In the genomic region with DNA sequence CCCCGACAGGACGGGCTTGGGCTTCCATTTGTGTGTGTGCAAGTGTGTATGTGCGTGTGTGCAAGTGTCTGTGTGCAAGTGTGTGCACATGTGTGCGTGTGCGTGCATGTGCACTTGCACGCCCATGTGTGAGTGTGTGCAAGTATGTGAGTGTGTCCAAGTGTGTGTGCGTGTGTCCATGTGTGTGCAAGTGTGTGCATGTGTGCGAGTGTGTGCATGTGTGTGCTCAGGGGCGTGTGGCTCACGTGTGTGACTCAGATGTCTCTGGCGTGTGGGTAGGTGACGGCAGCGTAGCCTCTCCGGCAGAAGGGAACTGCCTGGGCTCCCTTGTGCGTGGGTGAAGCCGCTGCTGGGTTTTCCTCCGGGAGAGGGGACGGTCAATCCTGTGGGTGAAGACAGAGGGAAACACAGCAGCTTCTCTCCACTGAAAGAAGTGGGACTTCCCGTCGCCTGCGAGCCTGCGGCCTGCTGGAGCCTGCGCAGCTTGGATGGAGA, we compare ENCODE assay signal across 13 cellular contexts. TPM values are rescaled to one million over a fixed set of nuclear protein-coding genes. Genes with fewer than 3 reads are reported as not detected.
DNase-seq lines count a peak whose midpoint lies in the region; ATAC-seq and TF ChIP-seq lines count a peak whose summit lies in the region.
"Had no signal": no experiment of that assay in that cellular context is flagged by ENCODE, and none has a peak within 500 bp of the region (broad histone marks: within the 10 kb centered on the region; RNA-seq: fewer than 3 reads in every experiment).

No MANE protein-coding gene starts in this region.

- peak overlapping the region; percentile 76 for H3K4me3 Mint-ChIP-seq in activated CD8-positive, alpha-beta memory T cell treated with anti-CD3 and anti-CD28 coated beads, Interleukin-2, amount 10 ng/mL, durations not matched to agents 7 days and 5 days
- H3K4me3 Mint-ChIP-seq in T-cell, result peak overlapping the region; percentile 75 to 79 (median 78)

- H3K36me3 Mint-ChIP-seq in activated CD8-positive, alpha-beta memory T cell treated with anti-CD3 and anti-CD28 coated beads, Interleukin-2, amount 10 ng/mL, durations not matched to agents 7 days and 5 days, result peaks cover 4% of the 10 kb centered on the region
- H3K36me3 Mint-ChIP-seq in T-cell, result no peaks in the 10 kb centered on the region

- H3K4me1 ChIP-seq in hepatocyte (ENCODE audit: insufficient read depth), result no peaks in the 10 kb centered on the region
- H3K4me1 ChIP-seq in spleen, result peaks cover 0 to 23% (median 12%) of the 10 kb centered on the region in 6 donors
- H3K4me1 ChIP-seq in aorta (ENCODE audit: control insufficient read depth in 1 of 2, insufficient read depth in 2 of 2, low read length in 2 of 2), result no peaks in the 10 kb centered on the region
- no peaks in the 10 kb centered on the region for H3K4me1 ChIP-seq in prostate gland (replicated peaks)

- H3K9me3 ChIP-seq in hepatocyte (ENCODE audit: low read depth) (no peaks in the 10 kb centered on the region), spleen (no peaks in the 10 kb centered on the region), aorta (ENCODE audit: control insufficient read depth, low read length) (peaks cover 2% of the 10 kb centered on the region), prostate gland (no peaks in the 10 kb centered on the region)

- no peak for DNase-seq in activated CD8-positive, alpha-beta memory T cell treated with anti-CD3 and anti-CD28 coated beads, Interleukin-2, amount 10 ng/mL, durations not matched to agents 7 days and 5 days
- no peak for DNase-seq in activated CD8-positive, alpha-beta memory T cell treated with anti-CD3 and anti-CD28 coated beads, Interleukin-2, amount 50 U/mL, for 48 hours
- DNase-seq in T-cell (no peak), hepatocyte (ENCODE audit: low spot score) (no peak), spleen (no peak), aorta (no peak), prostate gland (ENCODE audit: low spot score) (no peak)
- DNase-seq: effector CD4-positive, alpha-beta T cell; heart left ventricle; NCI-H446 had no signal

- TF ChIP-seq CTCF in hepatocyte (IDR thresholded peaks at IDR 0.05; ENCODE audit: poor library complexity) (no peak), spleen (IDR thresholded peaks at IDR 0.05 in 8 of 11, conservative IDR thresholded peaks at IDR 0.05 in 3 of 11) (no peak), prostate gland (IDR thresholded peaks at IDR 0.05) (no peak)

- H3K36me3 ChIP-seq in hepatocyte (replicated peaks; ENCODE audit: insufficient read depth, low read depth) (no peaks in the 10 kb centered on the region), spleen (peaks cover 0 to 61% (median 0%) of the 10 kb centered on the region in 6 donors), aorta (ENCODE audit: control insufficient read depth in 1 of 2, insufficient read depth in 2 of 2, low read length in 1 of 2) (no peaks in the 10 kb centered on the region), prostate gland (no peaks in the 10 kb centered on the region)

- H3K27me3 ChIP-seq in hepatocyte (peaks cover 45% of the 10 kb centered on the region), spleen (replicated peaks in 1 of 7) (peaks cover 0 to 30% (median 0%) of the 10 kb centered on the region in 7 donors), aorta (ENCODE audit: control insufficient read depth in 1 of 2, insufficient read depth in 2 of 2, low read length in 1 of 2) (no peaks in the 10 kb centered on the region), prostate gland (replicated peaks; ENCODE audit: insufficient read depth) (peaks cover 20% of the 10 kb centered on the region)

- H3K9me3 Mint-ChIP-seq in activated CD8-positive, alpha-beta memory T cell treated with anti-CD3 and anti-CD28 coated beads, Interleukin-2, amount 10 ng/mL, durations not matched to agents 7 days and 5 days (ENCODE audit: low read depth), result no peaks in the 10 kb centered on the region
- no peaks in the 10 kb centered on the region for H3K9me3 Mint-ChIP-seq in T-cell

- WGBS in hepatocyte (ENCODE audit: low lambda C conversion rate, missing lambda C conversion rate), result 89% methylated on average over 23 of the region's 23 CpGs
- WGBS in spleen, 5 donors, result 82 to 90% (median 88%) methylated on average over 21 to 23 of the region's 23 CpGs
- 80 to 81% methylated on average over 22 to 23 of the region's 23 CpGs for WGBS in aorta, 2 donors
- WGBS in prostate gland, result 86% methylated on average over 21 of the region's 23 CpGs

- H2AFZ ChIP-seq in hepatocyte, result no peak overlapping the region

- POLR2A ChIA-PET in T-cell (lab: Charles Lee), result interaction anchor here in 1 of 2 donors (0.6 kb wide), 1 partner anchor 370 kb away, joined by 6 read pairs; no protein-coding TSS in a partner anchor

- ATAC-seq in activated CD8-positive, alpha-beta memory T cell treated with anti-CD3 and anti-CD28 coated beads, Interleukin-2, amount 10 ng/mL, durations not matched to agents 7 days and 5 days, result no peak
- ATAC-seq in T-cell (replicated peaks in 1 of 4), result peak in 1 of 4 experiments; percentile 3
- ATAC-seq in aorta (ENCODE audit: low FRiP score), result no peak
- no peak for ATAC-seq in GM21619 (IDR thresholded peaks at IDR 0.05; ENCODE audit: unreplicated experiment)
- ATAC-seq: heart left ventricle, sciatic nerve had no signal

- CTCF ChIA-PET in activated CD8-positive, alpha-beta memory T cell treated with anti-CD3 and anti-CD28 coated beads, Interleukin-2, amount 10 ng/mL, durations not matched to agents 7 days and 5 days (lab: Charles Lee), result interaction anchor here (1.8 to 2.4 kb wide), 2 partner anchors 11 to 131 kb away, joined by 5 to 11 read pairs; no protein-coding TSS in a partner anchor
- CTCF ChIA-PET in T-cell (lab: Charles Lee), result no interaction called here

- H3K27ac Mint-ChIP-seq in activated CD8-positive, alpha-beta memory T cell treated with anti-CD3 and anti-CD28 coated beads, Interleukin-2, amount 10 ng/mL, durations not matched to agents 7 days and 5 days, result no peak overlapping the region
- H3K27ac Mint-ChIP-seq in T-cell, result peak overlapping the region in 1 of 2 donors; percentile 45

- intact Hi-C loops in spleen (cut with DNase I; ENCODE audit: low total_unique reads) (no loop called here), aorta (cut with DNase I) (no loop called here), prostate gland (cut with DNase I) (no loop called here)

- H3K27me3 Mint-ChIP-seq in activated CD8-positive, alpha-beta memory T cell treated with anti-CD3 and anti-CD28 coated beads, Interleukin-2, amount 10 ng/mL, durations not matched to agents 7 days and 5 days, result peaks cover 30% of the 10 kb centered on the region
- H3K27me3 Mint-ChIP-seq in T-cell, result peaks cover 11 to 15% of the 10 kb centered on the region in 2 donors

- no peaks in the 10 kb centered on the region for H3K79me2 ChIP-seq in hepatocyte

- peaks cover 23% of the 10 kb centered on the region for H3K4me1 Mint-ChIP-seq in activated CD8-positive, alpha-beta memory T cell treated with anti-CD3 and anti-CD28 coated beads, Interleukin-2, amount 10 ng/mL, durations not matched to agents 7 days and 5 days
- peaks cover 20 to 34% (median 26%) of the 10 kb centered on the region in 3 donors for H3K4me1 Mint-ChIP-seq in T-cell

- no peak overlapping the region for H3K4me3 ChIP-seq in hepatocyte
- peak overlapping the region; percentile 23 to 74 (median 37) for H3K4me3 ChIP-seq in spleen
- H3K4me3 ChIP-seq in aorta (ENCODE audit: low read length in 2 of 2), result no peak overlapping the region
- H3K4me3 ChIP-seq in prostate gland, result no peak overlapping the region

- no peaks in the 10 kb centered on the region for H4K20me1 ChIP-seq in hepatocyte (ENCODE audit: insufficient read depth, poor library complexity, severe bottlenecking)

- H3K9me2 ChIP-seq in hepatocyte (replicated peaks; ENCODE audit: insufficient read depth), result no peaks in the 10 kb centered on the region

- no peak overlapping the region for H3K27ac ChIP-seq in hepatocyte
- H3K27ac ChIP-seq in spleen, result peak overlapping the region in 1 of 8 donors; percentile 51
- H3K27ac ChIP-seq in aorta (ENCODE audit: low read depth in 1 of 2, low read length in 2 of 2), result no peak overlapping the region
- no peak overlapping the region for H3K27ac ChIP-seq in prostate gland
- H3K27ac ChIP-seq: heart left ventricle had no signal

- H3K4me2 ChIP-seq in hepatocyte, result peak overlapping the region; percentile 76

- TF ChIP-seq POLR2A in spleen (IDR thresholded peaks at IDR 0.05) (no peak), prostate gland (IDR thresholded peaks at IDR 0.05) (no peak)

RNA-seq across cellular contexts. Expression of a gene that starts 23.1 kb away (rescaled TPM):
- 10 to 100 TPM; 56.8 to 62.0 TPM for total RNA-seq in activated CD8-positive, alpha-beta memory T cell treated with anti-CD3 and anti-CD28 coated beads, Interleukin-2, amount 10 ng/mL, durations not matched to agents 7 days and 5 days
- total RNA-seq in T-cell (1 to 10 TPM; 1.4 to 4.3 (median 3.9) TPM), hepatocyte (0.52 and 0.60 TPM in 2 replicates), spleen (100 to 1,000 TPM in 5 of 7 donors, 10 to 100 TPM in 2; 52.1 to 330 (median 161) TPM), aorta (10 to 100 TPM; 25.0 to 27.0 TPM), prostate gland (1 to 10 TPM; 2.0 to 3.7 TPM)
- polyA plus RNA-seq in hepatocyte (0.43 and 0.50 TPM in 2 replicates), spleen (10 to 100 TPM in 2 of 3 donors, 1 to 10 TPM in 1; 8.9 to 45.5 (median 30.5) TPM), aorta (1 to 10 TPM in 1 of 2 donors, under 1 TPM in 1; 0.79 to 5.1 TPM)
- total RNA-seq: LHCN-M2 had no signal

Comparison
In these comparisons a context has a peak if more than half of its experiments do, and no peak if none do; other contexts are left out.
1. H3K4me3 ChIP-seq: peak in spleen (8 of 8); none in hepatocyte (single experiment), aorta (0 of 2) and prostate gland (0 of 2).
2. RNA of a gene that starts 23.1 kb away (total RNA-seq): 52.1 to 330 TPM in spleen, 56.8 to 62.0 TPM in activated CD8-positive, alpha-beta memory T cell treated with anti-CD3 and anti-CD28 coated beads, Interleukin-2, amount 10 ng/mL, durations not matched to agents 7 days and 5 days and 25.0 to 27.0 TPM in aorta; 1.4 to 4.3 TPM in T-cell, 2.0 to 3.7 TPM in prostate gland and 0.52 to 0.60 TPM in hepatocyte; every median in the first group is over 4 times any median in the second.